Comparison of ENCODE assay signal across 9 cellular contexts in the genomic region with DNA sequence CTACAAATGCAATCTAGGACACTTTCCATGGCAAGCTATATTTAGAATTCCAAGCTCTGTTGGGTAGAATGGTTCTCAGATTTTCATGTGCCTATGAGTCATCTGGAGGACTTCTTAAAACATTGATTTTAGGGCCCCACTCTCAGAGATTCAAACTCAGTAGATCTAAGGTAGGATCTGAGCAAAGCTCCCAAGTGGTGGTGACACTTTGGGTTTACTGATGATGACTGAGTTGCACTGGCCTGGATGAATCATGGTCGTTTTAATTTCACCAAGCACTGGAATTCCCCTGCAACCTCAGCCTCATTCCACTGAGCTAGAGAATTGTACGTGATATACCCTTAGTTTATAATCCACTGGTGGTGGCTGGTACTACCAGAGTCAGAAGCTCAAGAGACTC.
A peak's percentile ranks its signal among the peaks of the same experiment; 100 is the strongest.
DNase-seq lines count a peak whose midpoint lies in the region; ATAC-seq and TF ChIP-seq lines count a peak whose summit lies in the region.
"Had no signal": no experiment of that assay in that cellular context is flagged by ENCODE, and none has a peak within 500 bp of the region (broad histone marks: within the 10 kb centered on the region; RNA-seq: fewer than 3 reads in every experiment).

No MANE protein-coding gene starts in this region.

- no peaks in the 10 kb centered on the region for H3K36me3 ChIP-seq in adipocyte (ENCODE audit: control insufficient read depth, insufficient read depth, low read length, severe bottlenecking)
- H3K36me3 ChIP-seq: right lobe of liver had no signal

- no TSS peak for BruUV-seq in Calu3 (replicated peaks; lab: Mats Ljungman, UMichigan)

- peak overlapping the region; percentile 17 for H3K4me3 Mint-ChIP-seq in Calu3 (ENCODE audit: low read depth, unreplicated experiment)

- peaks cover 12% of the 10 kb centered on the region for H3K4me1 ChIP-seq in adipocyte (ENCODE audit: control insufficient read depth, insufficient read depth, low read length)

- CTCF ChIA-PET in Calu3 (lab: Charles Lee), result interaction anchor here (0.6 to 2.5 kb wide), 13 partner anchors 17 to 398 kb away, joined by 3 to 11 read pairs (median 5); a partner anchor contains a TSS

- H3K27me3 ChIP-seq in adipocyte (replicated peaks; ENCODE audit: control insufficient read depth, insufficient read depth, low read length), result no peaks in the 10 kb centered on the region
- H3K27me3 ChIP-seq: right lobe of liver had no signal

- H3K4me3 ChIP-seq in adipocyte (ENCODE audit: low read length), result no peak overlapping the region
- H3K4me3 ChIP-seq: right lobe of liver had no signal

- H3K4me1 Mint-ChIP-seq in Calu3 (ENCODE audit: low read depth, unreplicated experiment), result peaks cover 44% of the 10 kb centered on the region

- no peaks in the 10 kb centered on the region for H3K9me3 Mint-ChIP-seq in Calu3 (ENCODE audit: low read depth, unreplicated experiment)

- H3K9ac ChIP-seq in adipocyte (ENCODE audit: low read length), result no peak overlapping the region

- no peaks in the 10 kb centered on the region for H3K36me3 Mint-ChIP-seq in Calu3 (ENCODE audit: insufficient read depth, unreplicated experiment)

- intact Hi-C loops in Calu3 (cut with micrococcal nuclease; ENCODE audit: unreplicated experiment), result loop anchor here (2.0 to 10.0 kb wide), 3 partner anchors 18 to 136 kb away; no protein-coding TSS in a partner anchor

- no peaks in the 10 kb centered on the region for H3K9me3 ChIP-seq in adipocyte (ENCODE audit: control insufficient read depth, low read length)
- H3K9me3 ChIP-seq: right lobe of liver had no signal

- peak; percentile 43 for DNase-seq in Calu3
- DNase-seq in adipocyte (ENCODE audit: low read depth), result peak; percentile 70
- DNase-seq in myocyte (ENCODE audit: low read depth), result peak; percentile 84
- no peak for DNase-seq in NCI-H510A treated with DMSO at 0.1 percent for 48 hours (lab: John Stamatoyannopoulos, UW)
- DNase-seq in anterior cingulate cortex (lab: John Stamatoyannopoulos, UW), result no peak
- DNase-seq: NCI-H1092, right lobe of liver had no signal

- ATAC-seq in GM19463 (IDR thresholded peaks at IDR 0.05; ENCODE audit: unreplicated experiment), result peak; percentile 47
- no peak for ATAC-seq in HG03045 (IDR thresholded peaks at IDR 0.05; ENCODE audit: unreplicated experiment)

- peak overlapping the region; percentile 82 for H3K27ac Mint-ChIP-seq in Calu3 (ENCODE audit: unreplicated experiment)

- TF ChIP-seq CTCF in Calu3 (IDR thresholded peaks at IDR 0.05; ENCODE audit: unreplicated experiment), result no peak

- no peaks in the 10 kb centered on the region for H3K27me3 Mint-ChIP-seq in Calu3 (ENCODE audit: unreplicated experiment)

Comparison
In these comparisons a context has a peak if more than half of its experiments do, and no peak if none do; other contexts are left out.
1. DNase-seq: peak in Calu3 (single experiment), adipocyte (single experiment) and myocyte (single experiment); none in NCI-H510A treated with DMSO at 0.1 percent for 48 hours (single experiment) and anterior cingulate cortex (0 of 58).